In the genomic region with DNA sequence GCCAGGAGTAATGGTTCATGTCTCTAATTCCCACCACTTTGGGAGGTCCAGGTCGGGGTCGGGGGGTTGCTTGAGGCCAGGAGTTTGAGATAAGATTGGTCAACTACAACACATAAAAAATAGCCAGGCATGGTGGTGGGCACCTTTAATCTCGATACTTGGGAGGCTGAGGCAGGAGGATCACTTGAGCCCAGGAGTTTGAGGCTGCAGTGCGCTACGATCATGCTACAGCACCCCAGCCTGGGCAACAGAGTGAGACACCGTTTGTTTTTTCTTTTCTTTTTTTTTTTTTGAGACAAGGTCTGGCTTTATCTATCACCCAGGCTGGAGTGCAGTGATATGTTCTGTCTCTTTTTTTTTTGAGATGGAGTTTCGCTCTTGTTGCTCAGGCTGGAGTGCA, we compare ENCODE assay signal across 17 cellular contexts.
"Had no signal": no experiment of that assay in that cellular context is flagged by ENCODE, and none has a peak within 500 bp of the region (broad histone marks: within the 10 kb centered on the region; RNA-seq: fewer than 3 reads in every experiment).

No MANE protein-coding gene starts in this region.

- H3K9me3 Mint-ChIP-seq: activated naive CD8-positive, alpha-beta T cell treated with anti-CD3 and anti-CD28 coated beads, Interleukin-2, amount 10 ng/mL, durations not matched to agents 7 days and 5 days; central memory CD8-positive, alpha-beta T cell had no signal

- DNase-seq: activated CD8-positive, alpha-beta memory T cell treated with anti-CD3 and anti-CD28 coated beads for 24 hours; activated CD8-positive, alpha-beta memory T cell treated with anti-CD3 and anti-CD28 coated beads, Interleukin-2, amount 50 U/mL, for 48 hours; activated gamma-delta T cell; activated naive CD8-positive, alpha-beta T cell treated with anti-CD3 and anti-CD28 coated beads, Interleukin-2, amount 10 ng/mL, durations not matched to agents 7 days and 5 days; activated T-cell treated with anti-CD3 and anti-CD28 coated beads, Interleukin-2, amount 50 U/mL, for 48 hours; body of pancreas; colonic mucosa; foreskin melanocyte; glutamatergic neuron; hippocampal formation; islet precursor cell; left colon; pancreas; stimulated activated CD4-positive, alpha-beta T cell treated with anti-CD3 and anti-CD28 coated beads, Interleukin-4, amount 100 ng/mL, for 1 hour had no signal

- ATAC-seq: activated CD4-positive, CD25-positive, alpha-beta regulatory T cell treated with anti-CD3 and anti-CD28 coated beads, Interleukin-2, amount 50 U/mL, for 24 hours; body of pancreas; left colon; pancreas; sciatic nerve had no signal

- H3K27me3 Mint-ChIP-seq: activated naive CD8-positive, alpha-beta T cell treated with anti-CD3 and anti-CD28 coated beads, Interleukin-2, amount 10 ng/mL, durations not matched to agents 7 days and 5 days; central memory CD8-positive, alpha-beta T cell had no signal

- H3K36me3 Mint-ChIP-seq: activated naive CD8-positive, alpha-beta T cell treated with anti-CD3 and anti-CD28 coated beads, Interleukin-2, amount 10 ng/mL, durations not matched to agents 7 days and 5 days had no signal
